ENCODE assay signal across 8 cellular contexts in genomic region chr17:80981062-80981902, GRCh38. TPM values are rescaled to one million over a fixed set of nuclear protein-coding genes. Genes with fewer than 3 reads are reported as not detected.
DNase-seq lines count a peak whose midpoint lies in the region; ATAC-seq and TF ChIP-seq lines count a peak whose summit lies in the region.

No MANE protein-coding gene starts in this region.

- H3K56ac ChIP-seq in IMR-90 (ENCODE audit: extremely low read depth, insufficient read depth, low read length), result no peak overlapping the region

- no peak overlapping the region for H3K14ac ChIP-seq in IMR-90 (replicated peaks; ENCODE audit: low read depth, low read length)

- H3K4me1 ChIP-seq in IMR-90 (ENCODE audit: control insufficient read depth, insufficient read depth, low read length) (peaks cover 7% of the 10 kb centered on the region), right cardiac atrium (ENCODE audit: control insufficient read depth, insufficient read depth, low read length) (no peaks in the 10 kb centered on the region)

- no peak overlapping the region for H2BK5ac ChIP-seq in IMR-90 (ENCODE audit: low read depth, low read length, poor library complexity, severe bottlenecking)

- no peaks in the 10 kb centered on the region for H4K20me1 ChIP-seq in IMR-90 (ENCODE audit: insufficient read depth, low read length)

- TF ChIP-seq RAD21 in IMR-90 (IDR thresholded peaks at IDR 0.05; ENCODE audit: low read length), result peak; percentile 83

- H2AFZ ChIP-seq in IMR-90 (replicated peaks; ENCODE audit: low read length, poor library complexity), result peak overlapping the region; percentile 60

- H2BK15ac ChIP-seq in IMR-90 (ENCODE audit: low read depth, low read length), result no peak overlapping the region

- no peak overlapping the region; a peak in 1 of 4 replicates for H4K8ac ChIP-seq in IMR-90 (ENCODE audit: low read depth in 2 of 2, low read length in 2 of 2)

- in situ Hi-C loops in IMR-90 (cut with MboI; ENCODE audit: low sequenced_read_pairs), result loop anchor here (5.0 kb wide), 1 partner anchor 554 kb away; no protein-coding TSS in a partner anchor

- H2AK9ac ChIP-seq in IMR-90 (replicated peaks; ENCODE audit: low read depth, low read length, poor library complexity), result peak overlapping the region; percentile 60

- no TSS peak for BruUV-seq in IMR-90 (replicated peaks; lab: Mats Ljungman, UMichigan)

- no peak overlapping the region; the same call in 1 of the 2 replicates for H2BK20ac ChIP-seq in IMR-90 (ENCODE audit: low read depth, low read length)

- H3K4me3 Mint-ChIP-seq in activated T-cell treated with anti-CD3 and anti-CD28 coated beads, Interleukin-2, amount 50 U/mL, for 72 hours, result peak overlapping the region; percentile 32 to 51

- 13% methylated on average over 33 of the region's 65 CpGs; no CpG with 5 or more reads in 1 of the 2 experiments for WGBS in IMR-90 (ENCODE audit: extremely low coverage in 2 of 2, insufficient read length in 1 of 2), 2 experiments
- 6% methylated on average over 65 of the region's 65 CpGs for WGBS in right cardiac atrium

- peak overlapping the region; percentile 33; the same call in 1 of the 2 replicates for H3K4me2 ChIP-seq in IMR-90 (ENCODE audit: low read depth, low read length)

- H3K27ac ChIP-seq in IMR-90 (ENCODE audit: insufficient read depth, low read length) (no peak overlapping the region), right cardiac atrium (ENCODE audit: low read length) (no peak overlapping the region)

- intact Hi-C loops in IMR-90 (cut with micrococcal nuclease) (loop anchor here (2.0 to 5.0 kb wide), 3 partner anchors 114 to 554 kb away; no protein-coding TSS in a partner anchor), right cardiac atrium (cut with DNase I) (loop anchor here (2.0 to 10.0 kb wide), 3 partner anchors 124 to 556 kb away; no protein-coding TSS in a partner anchor)

- H2AK5ac ChIP-seq in IMR-90 (ENCODE audit: low read depth, low read length), result 0 out of 2 replicates have a peak overlapping the region, but pooled peaks have one; percentile 30

- H3K9me1 ChIP-seq in IMR-90 (ENCODE audit: insufficient read depth, low read length), result peaks cover 12% of the 10 kb centered on the region; the same call in 1 of the 2 replicates

- no peak overlapping the region for H3K18ac ChIP-seq in IMR-90 (ENCODE audit: low read depth, low read length)

- POLR2A ChIA-PET in IMR-90 (lab: Charles Lee; ENCODE audit: unreplicated experiment), result no interaction called here

- H3K9ac ChIP-seq in IMR-90 (ENCODE audit: low read depth, low read length), result no peak overlapping the region

- TF ChIP-seq POLR2A in IMR-90 (IDR thresholded peaks at IDR 0.05; ENCODE audit: low read depth, low read length), result no peak

- no peak overlapping the region for H4K91ac ChIP-seq in IMR-90 (ENCODE audit: insufficient read depth, low read depth, low read length)

- H3K9me3 ChIP-seq in IMR-90 (ENCODE audit: control insufficient read depth, insufficient read depth, low read length) (peaks cover 2% of the 10 kb centered on the region), right cardiac atrium (ENCODE audit: control insufficient read depth, low read length) (no peaks in the 10 kb centered on the region)

- no peak overlapping the region for H3K27ac Mint-ChIP-seq in activated T-cell treated with anti-CD3 and anti-CD28 coated beads, Interleukin-2, amount 50 U/mL, for 72 hours

- no peaks in the 10 kb centered on the region for H3K36me3 Mint-ChIP-seq in activated T-cell treated with anti-CD3 and anti-CD28 coated beads, Interleukin-2, amount 50 U/mL, for 72 hours (ENCODE audit: insufficient read depth in 2 of 2)

- CTCF ChIA-PET in IMR-90 (lab: Yijun Ruan, JAX), result interaction anchor here (0.9 kb wide), 1 partner anchor 554 kb away, joined by 3 read pairs; no protein-coding TSS in a partner anchor

- dilution Hi-C loops in IMR-90 (cut with HindIII; ENCODE audit: low sequenced_read_pairs, unreplicated experiment), result no loop called here

- H3K27me3 Mint-ChIP-seq in activated T-cell treated with anti-CD3 and anti-CD28 coated beads, Interleukin-2, amount 50 U/mL, for 72 hours (ENCODE audit: low read depth), result peaks cover 19% of the 10 kb centered on the region

- DNase-seq in CD1c-positive myeloid dendritic cell (ENCODE audit: extremely low spot score) (peak; percentile 46), IMR-90 (no peak), right cardiac atrium (peak in 1 of 3 donors; percentile 67), SKM-1 treated with dmso at 0.1 percent for 144 hours (lab: John Stamatoyannopoulos, UW; ENCODE audit: unreplicated experiment) (no peak)
- DNase-seq in activated T-cell treated with anti-CD3 and anti-CD28 coated beads, Interleukin-2, amount 50 U/mL, for 72 hours, result peak; percentile 44 to 65
- peak; percentile 49 for DNase-seq in stimulated activated CD4-positive, alpha-beta T cell treated with anti-CD3 and anti-CD28 coated beads, Interleukin-4, amount 100 ng/mL, for 1 hour
- no peak for DNase-seq in NK-92 treated with Interleukin-12 subunit alpha and Interleukin-12 subunit beta, amount 100 ng/mL, for 24 hours (lab: John Stamatoyannopoulos, UW)

- H3K27me3 ChIP-seq in IMR-90 (ENCODE audit: control insufficient read depth, insufficient read depth, low read length), result no peaks in the 10 kb centered on the region
- no peaks in the 10 kb centered on the region for H3K27me3 ChIP-seq in right cardiac atrium (ENCODE audit: control insufficient read depth, insufficient read depth)

- H2BK120ac ChIP-seq in IMR-90 (ENCODE audit: low read depth, low read length), result no peak overlapping the region; the same call in 1 of the 2 replicates

- peaks cover 12% of the 10 kb centered on the region for H3K4me1 Mint-ChIP-seq in activated T-cell treated with anti-CD3 and anti-CD28 coated beads, Interleukin-2, amount 50 U/mL, for 72 hours (ENCODE audit: low read depth)

- no peak overlapping the region for H3K4me3 ChIP-seq in IMR-90 (ENCODE audit: insufficient read depth, low read depth, low read length)
- peak overlapping the region; percentile 4 for H3K4me3 ChIP-seq in right cardiac atrium (ENCODE audit: low read length)

- ATAC-seq in IMR-90 (ENCODE audit: low read depth) (peak; percentile 35), right cardiac atrium (peak; percentile 25 to 44), GM19328 (IDR thresholded peaks at IDR 0.05; ENCODE audit: unreplicated experiment) (no peak)
- peak; percentile 51 to 59 for ATAC-seq in activated T-cell treated with anti-CD3 and anti-CD28 coated beads, Interleukin-2, amount 50 U/mL, for 72 hours (replicated peaks in 1 of 2)

- no peak overlapping the region for H3K4ac ChIP-seq in IMR-90 (ENCODE audit: low read depth, low read length)

- H3K79me1 ChIP-seq in IMR-90 (ENCODE audit: low read depth in 1 of 2, low read length in 2 of 2), result no peaks in the 10 kb centered on the region

- peak; percentile 78 for TF ChIP-seq CTCF in IMR-90 (conservative IDR thresholded peaks at IDR 0.05; ENCODE audit: low read depth, low read length)

- peaks cover 0 to 1% of the 10 kb centered on the region in 2 donors for H3K9me3 Mint-ChIP-seq in activated T-cell treated with anti-CD3 and anti-CD28 coated beads, Interleukin-2, amount 50 U/mL, for 72 hours

- no peaks in the 10 kb centered on the region for H3K36me3 ChIP-seq in IMR-90 (ENCODE audit: control insufficient read depth, insufficient read depth, low read length)

- H4K5ac ChIP-seq in IMR-90 (ENCODE audit: low read depth, low read length), result no peak overlapping the region

- no peak overlapping the region for H3K23ac ChIP-seq in IMR-90 (ENCODE audit: low read depth, low read length)

TF ChIP-seq in IMR-90, 13 proteins besides CTCF, POLR2A, EP300 and RAD21 (continues in another document):
- TF ChIP-seq USF2 (IDR thresholded peaks at IDR 0.05; ENCODE audit: low read depth, low read length), result no peak
- TF ChIP-seq SMC3 (IDR thresholded peaks at IDR 0.05; ENCODE audit: low read depth, low read length), result peak; percentile 55
- no peak for TF ChIP-seq CEBPB (IDR thresholded peaks at IDR 0.05; ENCODE audit: low read depth, low read length)
- TF ChIP-seq BHLHE40 (IDR thresholded peaks at IDR 0.05; ENCODE audit: low read depth, low read length), result no peak
- no peak for TF ChIP-seq MAFK (IDR thresholded peaks at IDR 0.05; ENCODE audit: low read depth, low read length)
- TF ChIP-seq MAZ (IDR thresholded peaks at IDR 0.05; ENCODE audit: borderline replicate concordance, low read depth, low read length), result peak; percentile 64; the same call in 1 of the 2 replicates
- no peak for TF ChIP-seq NFE2L2 (IDR thresholded peaks at IDR 0.05; ENCODE audit: low read depth, low read length)
- no peak for TF ChIP-seq CHD1 (IDR thresholded peaks at IDR 0.05; ENCODE audit: low read depth, low read length)
- no peak for TF ChIP-seq FOS (IDR thresholded peaks at IDR 0.05; ENCODE audit: low read depth, low read length)
- no peak for TF ChIP-seq RCOR1 (IDR thresholded peaks at IDR 0.05; ENCODE audit: insufficient replicate concordance, low read length)

RNA-seq across cellular contexts. Expression of gene CHMP6, which starts 10.4 kb away (rescaled TPM):
- total RNA-seq in IMR-90 (2012; rRNA removed), result 5.0 and 7.2 TPM in 2 replicates
- 40.3 and 44.2 TPM in 2 replicates for polyA plus RNA-seq in IMR-90 (2012; rRNA removed)
- 36.0 and 41.8 TPM in 2 replicates for polyA plus RNA-seq in IMR-90 (2012; cell fraction: cytosol; rRNA removed)
- polyA plus RNA-seq in IMR-90 (2012; cell fraction: nucleus; rRNA removed; ENCODE audit: low replicate concordance), result 18.8 and 27.5 TPM in 2 replicates
- total RNA-seq in activated T-cell treated with anti-CD3 and anti-CD28 coated beads, Interleukin-2, amount 50 U/mL, for 72 hours, result 10 to 100 TPM; 11.2 to 12.2 TPM
- total RNA-seq in right cardiac atrium, result 10 to 100 TPM; 18.4 to 22.5 (median 19.7) TPM
- polyA plus RNA-seq in right cardiac atrium, result 24.6 TPM

RNA-seq across cellular contexts. Expression of gene BAIAP2, which starts 53.7 kb away (rescaled TPM):
- total RNA-seq in IMR-90 (2012; rRNA removed) (18.3 and 22.8 TPM in 2 replicates), right cardiac atrium (10 to 100 TPM; 20.5 to 39.5 (median 33.8) TPM)
- polyA plus RNA-seq in IMR-90 (2012; rRNA removed) (32.6 and 36.1 TPM in 2 replicates), right cardiac atrium (31.8 TPM)
- polyA plus RNA-seq in IMR-90 (2012; cell fraction: cytosol; rRNA removed), result 27.3 and 38.0 TPM in 2 replicates
- 37.9 and 82.6 TPM in 2 replicates for polyA plus RNA-seq in IMR-90 (2012; cell fraction: nucleus; rRNA removed; ENCODE audit: low replicate concordance)
- 1 to 10 TPM; 8.7 TPM for total RNA-seq in activated T-cell treated with anti-CD3 and anti-CD28 coated beads, Interleukin-2, amount 50 U/mL, for 72 hours

Comparison
In these comparisons a context has a peak if more than half of its experiments do, and no peak if none do; other contexts are left out.
1. DNase-seq: peak in CD1c-positive myeloid dendritic cell (single experiment), activated T-cell treated with anti-CD3 and anti-CD28 coated beads, Interleukin-2, amount 50 U/mL, for 72 hours (2 of 2) and stimulated activated CD4-positive, alpha-beta T cell treated with anti-CD3 and anti-CD28 coated beads, Interleukin-4, amount 100 ng/mL, for 1 hour (single experiment); none in IMR-90 (single experiment), SKM-1 treated with dmso at 0.1 percent for 144 hours (single experiment) and NK-92 treated with Interleukin-12 subunit alpha and Interleukin-12 subunit beta, amount 100 ng/mL, for 24 hours (single experiment).